8 cellular contexts compared by ENCODE assay signal in the genomic region with DNA sequence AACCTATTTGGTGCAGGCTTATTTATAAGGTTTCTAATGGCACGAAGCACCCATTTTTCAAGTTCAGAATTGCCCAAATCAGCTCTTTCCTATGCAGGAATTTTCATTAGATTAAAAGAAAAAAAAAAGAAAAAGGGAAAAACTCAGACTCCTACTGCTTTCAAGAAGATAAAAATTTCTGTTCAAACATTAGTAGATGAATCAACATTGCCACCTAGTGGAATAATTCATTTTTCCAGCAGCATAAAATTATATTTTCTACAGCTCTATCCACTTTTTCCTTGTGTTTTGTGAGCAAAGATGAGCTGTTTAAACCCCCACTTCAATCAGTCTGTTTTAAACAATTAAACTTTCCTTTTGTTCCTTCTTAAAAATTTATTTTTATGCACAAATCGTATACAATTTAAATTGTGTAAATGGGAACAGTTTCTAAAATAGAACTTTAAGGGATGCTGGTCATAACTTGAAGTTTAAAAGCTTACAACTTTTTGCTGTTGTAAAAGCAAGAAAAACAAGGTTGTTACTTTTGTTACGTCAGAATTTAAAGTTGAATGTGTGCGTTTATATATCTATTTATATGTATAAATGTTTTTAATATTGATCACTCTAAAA.
A peak's percentile ranks its signal among the peaks of the same experiment; 100 is the strongest.
DNase-seq lines count a peak whose midpoint lies in the region; ATAC-seq and TF ChIP-seq lines count a peak whose summit lies in the region.

No MANE protein-coding gene starts in this region.

- H3K4me1 ChIP-seq in A673 (ENCODE audit: insufficient read depth, low read length, poor library complexity, severe bottlenecking): no peaks in the 10 kb centered on the region

- H3K4me3 Mint-ChIP-seq in endothelial cell (ENCODE audit: unreplicated experiment): no peak overlapping the region
- H3K4me3 Mint-ChIP-seq in activated T-cell treated with anti-CD3 and anti-CD28 coated beads, Interleukin-2, amount 50 U/mL, for 24 hours: no peak overlapping the region

- BruUV-seq in A673 (replicated peaks; lab: Mats Ljungman, UMichigan): no TSS peak

- CTCF ChIA-PET in A673 (lab: Charles Lee): no interaction called here

- POLR2A ChIA-PET in A673 (lab: Charles Lee; ENCODE audit: low non-redundant PET): no interaction called here

- peak; percentile 64 for TF ChIP-seq CTCF in A673 (conservative IDR thresholded peaks at IDR 0.05; ENCODE audit: low read depth, low read length)
- TF ChIP-seq CTCF in endothelial cell (IDR thresholded peaks at IDR 0.05; ENCODE audit: unreplicated experiment): peak; percentile 81

- H3K4me1 Mint-ChIP-seq in endothelial cell (ENCODE audit: unreplicated experiment): peaks cover 18% of the 10 kb centered on the region
- no peaks in the 10 kb centered on the region for H3K4me1 Mint-ChIP-seq in activated T-cell treated with anti-CD3 and anti-CD28 coated beads, Interleukin-2, amount 50 U/mL, for 24 hours (ENCODE audit: low read depth)

- no peak overlapping the region for H3K27ac Mint-ChIP-seq in endothelial cell (ENCODE audit: unreplicated experiment)
- no peak overlapping the region for H3K27ac Mint-ChIP-seq in activated T-cell treated with anti-CD3 and anti-CD28 coated beads, Interleukin-2, amount 50 U/mL, for 24 hours

- ATAC-seq in GM18868 (IDR thresholded peaks at IDR 0.05; ENCODE audit: unreplicated experiment) (peak; percentile 47), HG03097 (IDR thresholded peaks at IDR 0.05; ENCODE audit: low FRiP score, unreplicated experiment) (no peak)

- intact Hi-C loops in A673 (cut with micrococcal nuclease; ENCODE audit: unreplicated experiment): no loop called here

- no peak overlapping the region for H3K4me3 ChIP-seq in A673 (ENCODE audit: low read depth, low read length, poor library complexity, severe bottlenecking)

- DNase-seq in A673 (ENCODE audit: low spot score) (peak; percentile 39), NCI-H446 treated with DMSO at 0.1 percent for 48 hours (lab: John Stamatoyannopoulos, UW) (peak; percentile 73), endothelial cell (ENCODE audit: low spot score) (no peak), pons (ENCODE audit: low spot score) (peak; percentile 76)
- no peak for DNase-seq in activated T-cell treated with anti-CD3 and anti-CD28 coated beads, Interleukin-2, amount 50 U/mL, for 48 hours
- DNase-seq in activated T-cell treated with anti-CD3 and anti-CD28 coated beads, Interleukin-2, amount 50 U/mL, for 24 hours: no peak

- no peaks in the 10 kb centered on the region for H3K27me3 ChIP-seq in A673 (replicated peaks; ENCODE audit: insufficient read depth, low read depth, low read length, poor library complexity)

- no peaks in the 10 kb centered on the region for H3K36me3 Mint-ChIP-seq in endothelial cell (ENCODE audit: low read depth, unreplicated experiment)
- no peaks in the 10 kb centered on the region for H3K36me3 Mint-ChIP-seq in activated T-cell treated with anti-CD3 and anti-CD28 coated beads, Interleukin-2, amount 50 U/mL, for 24 hours (ENCODE audit: low read depth)

- H3K27ac ChIP-seq in A673 (ENCODE audit: low read depth, low read length, poor library complexity, severe bottlenecking): no peak overlapping the region

- H3K9me3 ChIP-seq in A673 (ENCODE audit: low read depth, low read length, poor library complexity, severe bottlenecking): no peaks in the 10 kb centered on the region

- H3K9me3 Mint-ChIP-seq in endothelial cell (ENCODE audit: unreplicated experiment): no peaks in the 10 kb centered on the region
- no peaks in the 10 kb centered on the region for H3K9me3 Mint-ChIP-seq in activated T-cell treated with anti-CD3 and anti-CD28 coated beads, Interleukin-2, amount 50 U/mL, for 24 hours

- H3K27me3 Mint-ChIP-seq in endothelial cell (ENCODE audit: unreplicated experiment): no peaks in the 10 kb centered on the region
- peaks cover 5% of the 10 kb centered on the region for H3K27me3 Mint-ChIP-seq in activated T-cell treated with anti-CD3 and anti-CD28 coated beads, Interleukin-2, amount 50 U/mL, for 24 hours

- H3K36me3 ChIP-seq in A673 (ENCODE audit: insufficient read depth, low read length, poor library complexity, severe bottlenecking): no peaks in the 10 kb centered on the region

Comparison
In these comparisons a context has a peak if more than half of its experiments do, and no peak if none do; other contexts are left out.
1. DNase-seq: peak in A673 (single experiment), NCI-H446 treated with DMSO at 0.1 percent for 48 hours (single experiment) and pons (single experiment); none in endothelial cell (single experiment), activated T-cell treated with anti-CD3 and anti-CD28 coated beads, Interleukin-2, amount 50 U/mL, for 48 hours (0 of 2) and activated T-cell treated with anti-CD3 and anti-CD28 coated beads, Interleukin-2, amount 50 U/mL, for 24 hours (single experiment).